ENCODE assay signal across 10 cellular contexts in genomic region chr15:70902105-70902504, GRCh38. TPM values are rescaled to one million over a fixed set of nuclear protein-coding genes. Genes with fewer than 3 reads are reported as not detected.
DNase-seq lines count a peak whose midpoint lies in the region; ATAC-seq and TF ChIP-seq lines count a peak whose summit lies in the region.
"Had no signal": no experiment of that assay in that cellular context is flagged by ENCODE, and none has a peak within 500 bp of the region (broad histone marks: within the 10 kb centered on the region; RNA-seq: fewer than 3 reads in every experiment).

No MANE protein-coding gene starts in this region.

- H3K36me3 ChIP-seq in mesodermal cell (ENCODE audit: control insufficient read depth, insufficient read depth, low read length): no peaks in the 10 kb centered on the region
- peaks cover 8% of the 10 kb centered on the region for H3K36me3 ChIP-seq in lower lobe of right lung
- peaks cover 0 to 47% of the 10 kb centered on the region in 2 donors for H3K36me3 ChIP-seq in gastroesophageal sphincter

- H3K4me1 ChIP-seq in mesodermal cell (ENCODE audit: control insufficient read depth, insufficient read depth, low read length, poor library complexity, severe bottlenecking): peaks cover 21% of the 10 kb centered on the region
- H3K4me1 ChIP-seq in lower lobe of right lung: no peaks in the 10 kb centered on the region
- no peaks in the 10 kb centered on the region for H3K4me1 ChIP-seq in gastroesophageal sphincter

- peaks cover 18% of the 10 kb centered on the region for H3K4me1 Mint-ChIP-seq in chondrocyte (ENCODE audit: low read depth)

- H3K9me3 Mint-ChIP-seq in chondrocyte (ENCODE audit: low read depth): no peaks in the 10 kb centered on the region

- no peak overlapping the region for H3K4me3 ChIP-seq in mesodermal cell (ENCODE audit: extremely low read depth, insufficient read depth, low read length, poor library complexity, severe bottlenecking)
- H3K4me3 ChIP-seq in lower lobe of right lung: no peak overlapping the region
- H3K4me3 ChIP-seq in gastroesophageal sphincter: no peak overlapping the region

- peak overlapping the region; percentile 91 for H3K27ac ChIP-seq in mesodermal cell (ENCODE audit: low read depth, low read length, severe bottlenecking)
- H3K27ac ChIP-seq in lower lobe of right lung: no peak overlapping the region
- no peak overlapping the region for H3K27ac ChIP-seq in gastroesophageal sphincter

- intact Hi-C loops in lower lobe of right lung (cut with DNase I): no loop called here

- 100% methylated on average over 1 of the region's 2 CpGs; no CpG with 5 or more reads in 1 of the 2 experiments for WGBS in mesodermal cell (ENCODE audit: insufficient coverage in 2 of 2), 2 experiments
- 93 to 98% methylated on average over 2 of the region's 2 CpGs for WGBS in gastroesophageal sphincter (ENCODE audit: low coverage in 1 of 2), 2 donors

- H3K4me3 Mint-ChIP-seq in chondrocyte (ENCODE audit: unreplicated experiment): no peak overlapping the region

- no peak for TF ChIP-seq EP300 in gastroesophageal sphincter (IDR thresholded peaks at IDR 0.05)

- no peak for TF ChIP-seq CTCF in chondrocyte (IDR thresholded peaks at IDR 0.05)
- no peak for TF ChIP-seq CTCF in lower lobe of right lung (IDR thresholded peaks at IDR 0.05)
- TF ChIP-seq CTCF in gastroesophageal sphincter (IDR thresholded peaks at IDR 0.05): no peak

- TF ChIP-seq POLR2A in gastroesophageal sphincter (IDR thresholded peaks at IDR 0.05): no peak

- ATAC-seq in GM21786 (IDR thresholded peaks at IDR 0.05; ENCODE audit: unreplicated experiment): no peak
- no peak for ATAC-seq in lower lobe of right lung
- ATAC-seq in gastroesophageal sphincter: no peak

- DNase-seq in AG20443 (ENCODE audit: low spot score) (peak; percentile 71), LoVo (ENCODE audit: low spot score) (peak; percentile 69), chondrocyte (ENCODE audit: low spot score) (no peak), lower lobe of right lung (no peak), NCI-H510A (lab: John Stamatoyannopoulos, UW) (no peak)
- DNase-seq: GOT3, SHP77 treated with DMSO at 0.1 percent for 48 hours had no signal

- H3K27me3 ChIP-seq in lower lobe of right lung (ENCODE audit: low read depth): no peaks in the 10 kb centered on the region
- no peaks in the 10 kb centered on the region for H3K27me3 ChIP-seq in gastroesophageal sphincter

- peaks cover under 1% of the 10 kb centered on the region for H3K9me3 ChIP-seq in mesodermal cell (ENCODE audit: control insufficient read depth, low read length)
- H3K9me3 ChIP-seq in lower lobe of right lung: peaks cover 2% of the 10 kb centered on the region
- H3K9me3 ChIP-seq in gastroesophageal sphincter: no peaks in the 10 kb centered on the region

- H3K36me3 Mint-ChIP-seq in chondrocyte (ENCODE audit: low read depth): peaks cover 3% of the 10 kb centered on the region

- peak overlapping the region; percentile 88 for H3K27ac Mint-ChIP-seq in chondrocyte (ENCODE audit: unreplicated experiment)

- no peaks in the 10 kb centered on the region for H3K27me3 Mint-ChIP-seq in chondrocyte (ENCODE audit: low read depth)

RNA-seq across cellular contexts. Expression of gene LRRC49, which starts 9.5 kb away (rescaled TPM):
- total RNA-seq in chondrocyte (4.9 to 8.8 TPM (median 6.4 TPM) in 3 replicates), lower lobe of right lung (7.3 TPM), gastroesophageal sphincter (10 to 100 TPM in 2 of 4 donors, 1 to 10 TPM in 2; 5.8 to 14.5 (median 9.2) TPM)
- 5.7 TPM for polyA plus RNA-seq in mesodermal cell (2013, experiment 1 of 2)
- polyA plus RNA-seq in mesodermal cell (2013, experiment 2 of 2): 7.5 TPM

RNA-seq across cellular contexts. Expression of gene THAP10, which starts 9.9 kb away (rescaled TPM):
- total RNA-seq in chondrocyte: 1.8 to 2.3 TPM (median 2.2 TPM) in 3 replicates
- 5.5 TPM for polyA plus RNA-seq in mesodermal cell (2013, experiment 1 of 2)
- 6.1 TPM for polyA plus RNA-seq in mesodermal cell (2013, experiment 2 of 2)
- 2.4 TPM for total RNA-seq in lower lobe of right lung
- total RNA-seq in gastroesophageal sphincter: 1 to 10 TPM; 1.5 to 4.6 (median 2.7) TPM

RNA-seq across cellular contexts. Expression of gene LARP6, which starts 48.1 kb away (rescaled TPM):
- 79.4 to 138 TPM (median 135 TPM) in 3 replicates for total RNA-seq in chondrocyte
- polyA plus RNA-seq in mesodermal cell (2013, experiment 1 of 2): 22.8 TPM
- polyA plus RNA-seq in mesodermal cell (2013, experiment 2 of 2): 20.9 TPM
- total RNA-seq in lower lobe of right lung: 7.5 TPM
- total RNA-seq in gastroesophageal sphincter: 10 to 100 TPM; 43.7 to 48.2 (median 45.5) TPM

Comparison
In these comparisons a context has a peak if more than half of its experiments do, and no peak if none do; other contexts are left out.
1. DNase-seq: peak in AG20443 (single experiment) and LoVo (single experiment); none in chondrocyte (single experiment), lower lobe of right lung (single experiment) and NCI-H510A (single experiment).